ENCODE assay signal across 8 cellular contexts in the genomic region with DNA sequence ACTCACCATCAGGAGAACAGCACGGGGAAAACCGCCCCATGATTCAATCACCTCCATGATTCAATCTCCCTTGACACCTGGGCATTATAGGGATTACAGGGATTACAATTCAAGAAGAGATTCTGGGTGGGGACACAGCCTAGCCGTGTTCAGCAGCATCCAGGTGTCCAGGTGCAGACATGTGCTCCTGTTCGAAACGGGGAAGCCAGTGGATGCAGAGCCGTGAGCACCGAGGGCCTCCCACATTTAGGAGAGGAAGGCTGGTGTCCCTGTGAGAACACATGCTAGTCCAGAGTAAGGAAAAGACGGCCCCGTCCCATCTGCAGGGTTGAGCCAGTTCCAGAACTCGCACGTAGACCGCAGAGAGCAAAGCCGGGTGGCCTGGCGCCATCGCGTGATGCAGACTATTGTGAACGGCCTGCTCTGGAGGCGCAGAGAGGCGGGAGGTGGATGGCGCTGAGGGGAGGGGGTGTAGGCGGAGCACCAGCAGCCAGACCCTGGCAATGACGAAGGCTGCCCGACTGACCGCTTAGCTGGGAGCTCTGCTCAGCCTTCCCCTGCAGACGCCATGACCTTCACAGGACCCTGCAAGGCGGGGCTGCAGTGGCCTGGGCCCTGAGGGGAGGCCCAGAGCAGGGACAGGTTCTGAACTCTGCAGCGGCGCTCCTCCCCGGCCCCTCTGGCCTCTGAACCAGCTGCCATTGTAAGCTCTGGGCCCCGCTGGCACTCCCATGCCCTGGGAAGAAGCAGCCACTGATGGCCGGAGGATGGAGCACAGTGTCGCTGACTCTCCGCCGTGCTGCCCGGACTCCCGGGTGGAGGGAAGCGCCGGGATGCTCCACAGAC.
DNase-seq lines count a peak whose midpoint lies in the region; ATAC-seq and TF ChIP-seq lines count a peak whose summit lies in the region.

No MANE protein-coding gene starts in this region.

- peaks cover 47% of the 10 kb centered on the region for H3K27me3 Mint-ChIP-seq in stimulated activated naive CD8-positive, alpha-beta T cell treated with anti-CD3 and anti-CD28 coated beads, Interleukin-15, amount 100 ng/mL, for 72 hours
- peaks cover 21% of the 10 kb centered on the region for H3K27me3 Mint-ChIP-seq in nephron progenitor cell (ENCODE audit: low read depth, poor library complexity)

- no peaks in the 10 kb centered on the region for H3K36me3 ChIP-seq in aorta (ENCODE audit: control insufficient read depth in 1 of 2, insufficient read depth in 2 of 2, low read length in 1 of 2)

- H3K27me3 ChIP-seq in aorta (ENCODE audit: control insufficient read depth in 1 of 2, insufficient read depth in 2 of 2, low read length in 1 of 2): no peaks in the 10 kb centered on the region

- no peak for TF ChIP-seq CTCF in nephron progenitor cell (IDR thresholded peaks at IDR 0.05)

- 44 to 45% methylated on average over 38 of the region's 38 CpGs for WGBS in aorta, 2 donors

- H3K4me1 ChIP-seq in aorta (ENCODE audit: control insufficient read depth in 1 of 2, insufficient read depth in 2 of 2, low read length in 2 of 2): no peaks in the 10 kb centered on the region

- no peaks in the 10 kb centered on the region for H3K36me3 Mint-ChIP-seq in nephron progenitor cell (ENCODE audit: low read depth)

- no peak overlapping the region for H3K4me3 ChIP-seq in aorta (ENCODE audit: low read length in 2 of 2)

- DNase-seq in stimulated activated naive CD8-positive, alpha-beta T cell treated with anti-CD3 and anti-CD28 coated beads, Interleukin-15, amount 100 ng/mL, for 72 hours: no peak
- no peak for DNase-seq in stimulated activated naive CD8-positive, alpha-beta T cell treated with anti-CD3 and anti-CD28 coated beads, Interleukin-15, Interleukin-2, amounts not matched to agents 100 U/mL and 50 U/mL, for 24 hours
- DNase-seq in hippocampal formation (lab: John Stamatoyannopoulos, UW): peak; percentile 25 to 73
- DNase-seq in nephron progenitor cell: peak; percentile 72
- no peak for DNase-seq in aorta
- no peak for DNase-seq in stimulated activated CD4-positive, alpha-beta T cell treated with anti-CD3 and anti-CD28 coated beads, Interleukin-1b, Interleukin-23, amount 100 ng/mL, for 48 hours
- DNase-seq in NCI-H1048 (lab: John Stamatoyannopoulos, UW): no peak

- H3K27ac Mint-ChIP-seq in stimulated activated naive CD8-positive, alpha-beta T cell treated with anti-CD3 and anti-CD28 coated beads, Interleukin-15, amount 100 ng/mL, for 72 hours: no peak overlapping the region
- H3K27ac Mint-ChIP-seq in nephron progenitor cell: no peak overlapping the region

- H3K9me3 ChIP-seq in aorta (ENCODE audit: control insufficient read depth, low read length): no peaks in the 10 kb centered on the region

- H3K4me1 Mint-ChIP-seq in stimulated activated naive CD8-positive, alpha-beta T cell treated with anti-CD3 and anti-CD28 coated beads, Interleukin-15, amount 100 ng/mL, for 72 hours: peaks cover 5% of the 10 kb centered on the region
- H3K4me1 Mint-ChIP-seq in nephron progenitor cell: peaks cover 47% of the 10 kb centered on the region

- intact Hi-C loops in aorta (cut with DNase I): no loop called here

- ATAC-seq in stimulated activated naive CD8-positive, alpha-beta T cell treated with anti-CD3 and anti-CD28 coated beads, Interleukin-15, amount 100 ng/mL, for 72 hours: peak; percentile 21
- ATAC-seq in stimulated activated naive CD8-positive, alpha-beta T cell treated with anti-CD3 and anti-CD28 coated beads, Interleukin-15, Interleukin-2, amounts not matched to agents 100 U/mL and 50 U/mL, for 24 hours: no peak
- ATAC-seq in aorta (ENCODE audit: low FRiP score): peak; percentile 38
- no peak for ATAC-seq in HG03045 (IDR thresholded peaks at IDR 0.05; ENCODE audit: unreplicated experiment)

- H3K9me3 Mint-ChIP-seq in stimulated activated naive CD8-positive, alpha-beta T cell treated with anti-CD3 and anti-CD28 coated beads, Interleukin-15, amount 100 ng/mL, for 72 hours: no peaks in the 10 kb centered on the region
- H3K9me3 Mint-ChIP-seq in nephron progenitor cell: no peaks in the 10 kb centered on the region

- H3K27ac ChIP-seq in aorta (ENCODE audit: low read depth in 1 of 2, low read length in 2 of 2): no peak overlapping the region

- H3K4me3 Mint-ChIP-seq in stimulated activated naive CD8-positive, alpha-beta T cell treated with anti-CD3 and anti-CD28 coated beads, Interleukin-15, amount 100 ng/mL, for 72 hours: peak overlapping the region in 1 of 2 donors; percentile 71
- H3K4me3 Mint-ChIP-seq in nephron progenitor cell: peak overlapping the region; percentile 77

Comparison
In these comparisons a context has a peak if more than half of its experiments do, and no peak if none do; other contexts are left out.
1. ATAC-seq: peak in stimulated activated naive CD8-positive, alpha-beta T cell treated with anti-CD3 and anti-CD28 coated beads, Interleukin-15, amount 100 ng/mL, for 72 hours (single experiment) and aorta (single experiment); none in stimulated activated naive CD8-positive, alpha-beta T cell treated with anti-CD3 and anti-CD28 coated beads, Interleukin-15, Interleukin-2, amounts not matched to agents 100 U/mL and 50 U/mL, for 24 hours (single experiment) and HG03045 (single experiment).
2. DNase-seq: peak in hippocampal formation (2 of 2) and nephron progenitor cell (single experiment); none in stimulated activated naive CD8-positive, alpha-beta T cell treated with anti-CD3 and anti-CD28 coated beads, Interleukin-15, amount 100 ng/mL, for 72 hours (0 of 2), stimulated activated naive CD8-positive, alpha-beta T cell treated with anti-CD3 and anti-CD28 coated beads, Interleukin-15, Interleukin-2, amounts not matched to agents 100 U/mL and 50 U/mL, for 24 hours (single experiment), aorta (0 of 2), stimulated activated CD4-positive, alpha-beta T cell treated with anti-CD3 and anti-CD28 coated beads, Interleukin-1b, Interleukin-23, amount 100 ng/mL, for 48 hours (single experiment) and NCI-H1048 (single experiment).